1 cellular context compared by ENCODE assay signal in genomic region chr7:91836065-91836368, GRCh38.
TF ChIP-seq lines count a peak whose summit lies in the region.

No MANE protein-coding gene starts in this region.

TF ChIP-seq in H1, 55 proteins besides CTCF, POLR2A, EP300 and RAD21 (continued from another document):
- no peak for TF ChIP-seq HDAC2 (IDR thresholded peaks at IDR 0.05; ENCODE audit: borderline replicate concordance in 1 of 2, low read depth in 2 of 2, low read length in 2 of 2)
- TF ChIP-seq E2F6 (IDR thresholded peaks at IDR 0.05): no peak
- TF ChIP-seq BACH1 (IDR thresholded peaks at IDR 0.05; ENCODE audit: low read length): no peak
- TF ChIP-seq TBP (IDR thresholded peaks at IDR 0.05; ENCODE audit: low read depth, low read length): no peak
- TF ChIP-seq RFX5 (IDR thresholded peaks at IDR 0.05; ENCODE audit: borderline replicate concordance, low read depth, low read length): no peak
- TF ChIP-seq SRF (IDR thresholded peaks at IDR 0.05; ENCODE audit: low read depth, low read length): no peak
- no peak for TF ChIP-seq EGR1 (IDR thresholded peaks at IDR 0.05; ENCODE audit: borderline replicate concordance, low read depth, low read length)
- no peak for TF ChIP-seq SUZ12 (IDR thresholded peaks at IDR 0.05; ENCODE audit: low read length)
- TF ChIP-seq ATF2 (IDR thresholded peaks at IDR 0.05; ENCODE audit: low read length): no peak
- TF ChIP-seq ZNF274 (IDR thresholded peaks at IDR 0.05; ENCODE audit: borderline replicate concordance, extremely low read depth, low read length): no peak
- no peak for TF ChIP-seq RXRA (IDR thresholded peaks at IDR 0.05; ENCODE audit: insufficient read depth, low read depth, low read length)
